12 cellular contexts compared by ENCODE assay signal in genomic region chr13:49436890-49437289, GRCh38. TPM values are rescaled to one million over a fixed set of nuclear protein-coding genes. Genes with fewer than 3 reads are reported as not detected.
DNase-seq lines count a peak whose midpoint lies in the region; ATAC-seq, FAIRE-seq and TF ChIP-seq lines count a peak whose summit lies in the region.
"Had no signal": no experiment of that assay in that cellular context is flagged by ENCODE, and none has a peak within 500 bp of the region (broad histone marks: within the 10 kb centered on the region; RNA-seq: fewer than 3 reads in every experiment).

No MANE protein-coding gene starts in this region.

- no peak overlapping the region for H3K4me3 Mint-ChIP-seq in activated CD8-positive, alpha-beta memory T cell treated with anti-CD3 and anti-CD28 coated beads, Interleukin-2, amount 10 ng/mL, durations not matched to agents 7 days and 5 days

- H3K27ac Mint-ChIP-seq in activated CD8-positive, alpha-beta memory T cell treated with anti-CD3 and anti-CD28 coated beads, Interleukin-2, amount 10 ng/mL, durations not matched to agents 7 days and 5 days: no peak overlapping the region

- peak; percentile 6 for DNase-seq in DMS 273 (lab: John Stamatoyannopoulos, UW; ENCODE audit: unreplicated experiment)
- no peak for DNase-seq in DMS 273 treated with DMSO at 0.1 percent for 48 hours (lab: John Stamatoyannopoulos, UW)
- DNase-seq in astrocyte of the hippocampus (ENCODE audit: low read depth, low spot score): peak; percentile 43
- DNase-seq in right cardiac atrium: peak; percentile 61 to 87 (median 76)
- peak; percentile 43 for DNase-seq in testis
- no peak for DNase-seq in activated CD4-positive, alpha-beta T cell treated with anti-CD3 and anti-CD28 coated beads, Interleukin-2, amount 50 U/mL, for 48 hours
- no peak for DNase-seq in HTR-8/SVneo (ENCODE audit: insufficient read length, low spot score)
- DNase-seq in activated CD8-positive, alpha-beta memory T cell treated with anti-CD3 and anti-CD28 coated beads, Interleukin-2, amount 10 ng/mL, durations not matched to agents 7 days and 5 days: no peak
- DNase-seq: activated T-cell treated with anti-CD3 and anti-CD28 coated beads, Interleukin-2, amount 50 U/mL, for 1 hour; NCI-H2029 treated with DMSO at 0.1 percent for 48 hours had no signal

- peaks cover 2% of the 10 kb centered on the region for H3K36me3 Mint-ChIP-seq in activated CD8-positive, alpha-beta memory T cell treated with anti-CD3 and anti-CD28 coated beads, Interleukin-2, amount 10 ng/mL, durations not matched to agents 7 days and 5 days

- H3K9me3 ChIP-seq in right cardiac atrium (ENCODE audit: control insufficient read depth, low read length) (no peaks in the 10 kb centered on the region), testis (no peaks in the 10 kb centered on the region)

- H3K4me3 ChIP-seq in right cardiac atrium (ENCODE audit: low read length): no peak overlapping the region
- no peak overlapping the region for H3K4me3 ChIP-seq in testis

- FAIRE-seq in HTR-8/SVneo (lab: Jason Lieb, UNC): no peak
- FAIRE-seq: islet of Langerhans had no signal

- H3K27ac ChIP-seq in right cardiac atrium (ENCODE audit: low read length) (no peak overlapping the region), testis (no peak overlapping the region)
- H3K27ac ChIP-seq: 22Rv1 had no signal

- H3K4me1 ChIP-seq in right cardiac atrium (ENCODE audit: control insufficient read depth, insufficient read depth, low read length) (no peaks in the 10 kb centered on the region), testis (peaks cover 4% of the 10 kb centered on the region)

- TF ChIP-seq CTCF in testis (IDR thresholded peaks at IDR 0.05): peak in 2 of 3 experiments; percentile 25 to 26

- no peaks in the 10 kb centered on the region for H3K27me3 ChIP-seq in right cardiac atrium (ENCODE audit: control insufficient read depth, insufficient read depth)
- no peaks in the 10 kb centered on the region for H3K27me3 ChIP-seq in testis

- intact Hi-C loops in right cardiac atrium (cut with DNase I): loop anchor here (5.0 kb wide), 1 partner anchor 135 kb away; no protein-coding TSS in a partner anchor
- intact Hi-C loops in testis (cut with DNase I; ENCODE audit: low total_unique reads): loop anchor here (5.0 kb wide), 1 partner anchor 135 kb away; no protein-coding TSS in a partner anchor

- no peaks in the 10 kb centered on the region for H3K27me3 Mint-ChIP-seq in activated CD8-positive, alpha-beta memory T cell treated with anti-CD3 and anti-CD28 coated beads, Interleukin-2, amount 10 ng/mL, durations not matched to agents 7 days and 5 days

- peaks cover 4% of the 10 kb centered on the region for H3K4me1 Mint-ChIP-seq in activated CD8-positive, alpha-beta memory T cell treated with anti-CD3 and anti-CD28 coated beads, Interleukin-2, amount 10 ng/mL, durations not matched to agents 7 days and 5 days

- peak; percentile 84 to 86 for ATAC-seq in right cardiac atrium
- no peak for ATAC-seq in activated CD8-positive, alpha-beta memory T cell treated with anti-CD3 and anti-CD28 coated beads, Interleukin-2, amount 10 ng/mL, durations not matched to agents 7 days and 5 days

- 66% methylated on average over 3 of the region's 3 CpGs for WGBS in right cardiac atrium
- 50 to 54% methylated on average over 3 of the region's 3 CpGs for WGBS in testis, 2 donors

- no peak for TF ChIP-seq POLR2A in testis (IDR thresholded peaks at IDR 0.05)

- no peaks in the 10 kb centered on the region for H3K36me3 ChIP-seq in testis (ENCODE audit: low read depth, missing control alignments)

- CTCF ChIA-PET in activated CD8-positive, alpha-beta memory T cell treated with anti-CD3 and anti-CD28 coated beads, Interleukin-2, amount 10 ng/mL, durations not matched to agents 7 days and 5 days (lab: Charles Lee): interaction anchor here (0.8 to 1.4 kb wide), 2 partner anchors 47 to 170 kb away, joined by 3 read pairs; no protein-coding TSS in a partner anchor

- H3K9me3 Mint-ChIP-seq in activated CD8-positive, alpha-beta memory T cell treated with anti-CD3 and anti-CD28 coated beads, Interleukin-2, amount 10 ng/mL, durations not matched to agents 7 days and 5 days (ENCODE audit: low read depth): no peaks in the 10 kb centered on the region

RNA-seq across cellular contexts. Expression of gene CAB39L, which starts 7.0 kb away (rescaled TPM):
- 10 to 100 TPM; 24.6 to 31.7 (median 28.2) TPM for total RNA-seq in right cardiac atrium
- polyA plus RNA-seq in right cardiac atrium: 15.4 TPM
- total RNA-seq in testis: 10 to 100 TPM; 23.2 to 26.0 TPM
- 46.9 TPM for polyA plus RNA-seq in testis (ENCODE audit: insufficient read depth, low read depth, low replicate concordance)
- total RNA-seq in activated CD8-positive, alpha-beta memory T cell treated with anti-CD3 and anti-CD28 coated beads, Interleukin-2, amount 10 ng/mL, durations not matched to agents 7 days and 5 days: 1 to 10 TPM; 4.0 to 4.3 TPM

RNA-seq across cellular contexts. Expression of gene SETDB2, which starts 7.2 kb away (rescaled TPM):
- total RNA-seq in right cardiac atrium: 10 to 100 TPM; 13.1 to 18.6 (median 16.0) TPM
- 5.0 TPM for polyA plus RNA-seq in right cardiac atrium
- 10 to 100 TPM; 29.3 to 33.7 TPM for total RNA-seq in testis
- polyA plus RNA-seq in testis (ENCODE audit: insufficient read depth, low read depth, low replicate concordance): 19.0 TPM
- total RNA-seq in activated CD8-positive, alpha-beta memory T cell treated with anti-CD3 and anti-CD28 coated beads, Interleukin-2, amount 10 ng/mL, durations not matched to agents 7 days and 5 days: 10 to 100 TPM; 14.3 to 18.0 TPM

RNA-seq across cellular contexts. Expression of gene PHF11, which starts 58.9 kb away (rescaled TPM):
- total RNA-seq in right cardiac atrium: 10 to 100 TPM; 20.2 to 31.1 (median 23.9) TPM
- polyA plus RNA-seq in right cardiac atrium: 23.8 TPM
- 10 to 100 TPM; 20.7 to 21.4 TPM for total RNA-seq in testis
- 41.2 TPM for polyA plus RNA-seq in testis (ENCODE audit: insufficient read depth, low read depth, low replicate concordance)
- total RNA-seq in activated CD8-positive, alpha-beta memory T cell treated with anti-CD3 and anti-CD28 coated beads, Interleukin-2, amount 10 ng/mL, durations not matched to agents 7 days and 5 days: 100 to 1,000 TPM in 1 of 2 experiments, 10 to 100 TPM in 1; 79.6 to 129 TPM

Comparison
In these comparisons a context has a peak if more than half of its experiments do, and no peak if none do; other contexts are left out.
1. DNase-seq: peak in DMS 273 (single experiment), astrocyte of the hippocampus (single experiment), right cardiac atrium (3 of 3) and testis (single experiment); none in DMS 273 treated with DMSO at 0.1 percent for 48 hours (single experiment), activated CD4-positive, alpha-beta T cell treated with anti-CD3 and anti-CD28 coated beads, Interleukin-2, amount 50 U/mL, for 48 hours (0 of 2), HTR-8/SVneo (single experiment) and activated CD8-positive, alpha-beta memory T cell treated with anti-CD3 and anti-CD28 coated beads, Interleukin-2, amount 10 ng/mL, durations not matched to agents 7 days and 5 days (single experiment).
2. RNA of gene CAB39L, which starts 7.0 kb away (total RNA-seq): 24.6 to 31.7 TPM in right cardiac atrium and 23.2 to 26.0 TPM in testis; 4.0 to 4.3 TPM in activated CD8-positive, alpha-beta memory T cell treated with anti-CD3 and anti-CD28 coated beads, Interleukin-2, amount 10 ng/mL, durations not matched to agents 7 days and 5 days; every median in the first group is over 4 times any median in the second.